Comparison of ENCODE assay signal across 25 cellular contexts in genomic region chr12:45619736-45620135, GRCh38.
"Had no signal": no experiment of that assay in that cellular context is flagged by ENCODE, and none has a peak within 500 bp of the region (broad histone marks: within the 10 kb centered on the region; RNA-seq: fewer than 3 reads in every experiment).

No MANE protein-coding gene starts in this region.

- H3K4me1 ChIP-seq: neural progenitor cell, prostate gland, right lobe of liver, stomach, thyroid gland, upper lobe of left lung, vagina had no signal

- H3K27ac Mint-ChIP-seq: naive B cell; naive thymus-derived CD8-positive, alpha-beta T cell; neural progenitor cell; stimulated activated effector memory CD8-positive, alpha-beta T cell treated with anti-CD3 and anti-CD28 coated beads, Interleukin-12 subunit alpha, Interleukin-12 subunit beta, amount 100 ng/mL, for 72 hours; stimulated activated naive B cell treated with anti-CD40 and anti-IgM and Interleukin-4, amounts not matched to agents 10 μg/mL and 1 μg/mL and 100 μg/mL, for 72 hours; stimulated activated naive CD8-positive, alpha-beta T cell treated with anti-CD3 and anti-CD28 coated beads, Interleukin-15, Interleukin-2, amounts not matched to agents 100 ng/mL and 50 ng/mL, for 24 hours had no signal

- H3K4me1 Mint-ChIP-seq: naive B cell, neural progenitor cell had no signal

- H3K9me3 Mint-ChIP-seq: neural progenitor cell; stimulated activated effector memory CD8-positive, alpha-beta T cell treated with anti-CD3 and anti-CD28 coated beads, Interleukin-12 subunit alpha, Interleukin-12 subunit beta, amount 100 ng/mL, for 72 hours; stimulated activated naive CD8-positive, alpha-beta T cell treated with anti-CD3 and anti-CD28 coated beads, Interleukin-15, Interleukin-2, amounts not matched to agents 100 ng/mL and 50 ng/mL, for 24 hours had no signal

- H3K27me3 ChIP-seq: neural progenitor cell, pancreas, right lobe of liver, sigmoid colon, stomach, thyroid gland, tibial nerve, upper lobe of left lung, vagina had no signal

- H2AFZ ChIP-seq: neural progenitor cell had no signal

- H3K9me3 ChIP-seq: pancreas, prostate gland, right lobe of liver, sigmoid colon, stomach, thoracic aorta, thyroid gland, upper lobe of left lung, vagina had no signal

- H3K4me2 ChIP-seq: neural progenitor cell had no signal

- H3K4me3 Mint-ChIP-seq: naive B cell; naive thymus-derived CD8-positive, alpha-beta T cell; neural progenitor cell; stimulated activated effector memory CD8-positive, alpha-beta T cell treated with anti-CD3 and anti-CD28 coated beads, Interleukin-12 subunit alpha, Interleukin-12 subunit beta, amount 100 ng/mL, for 72 hours; stimulated activated naive B cell treated with anti-CD40 and anti-IgM and Interleukin-4, amounts not matched to agents 10 μg/mL and 1 μg/mL and 100 μg/mL, for 72 hours; stimulated activated naive CD8-positive, alpha-beta T cell treated with anti-CD3 and anti-CD28 coated beads, Interleukin-15, Interleukin-2, amounts not matched to agents 100 ng/mL and 50 ng/mL, for 24 hours had no signal

- H3K36me3 Mint-ChIP-seq: neural progenitor cell; stimulated activated effector memory CD8-positive, alpha-beta T cell treated with anti-CD3 and anti-CD28 coated beads, Interleukin-12 subunit alpha, Interleukin-12 subunit beta, amount 100 ng/mL, for 72 hours; stimulated activated naive B cell treated with anti-CD40 and anti-IgM and Interleukin-4, amounts not matched to agents 10 μg/mL and 1 μg/mL and 100 μg/mL, for 72 hours had no signal

- H3K36me3 ChIP-seq: neural progenitor cell, pancreas, prostate gland, right lobe of liver, sigmoid colon, stomach, thoracic aorta, thyroid gland, tibial nerve, upper lobe of left lung, vagina had no signal

- H3K27ac ChIP-seq: neural progenitor cell, pancreas, prostate gland, right lobe of liver, sigmoid colon, stomach, thoracic aorta, thyroid gland, tibial nerve, upper lobe of left lung, vagina had no signal

- DNase-seq: naive B cell; naive thymus-derived CD8-positive, alpha-beta T cell; occipital lobe; pancreas; right cardiac atrium; right lobe of liver; sigmoid colon; small intestine; stimulated activated CD4-positive, alpha-beta T cell treated with anti-CD3 and anti-CD28 coated beads, Interleukin-15, amount 100 ng/mL, for 24 hours; stimulated activated CD4-positive, alpha-beta T cell treated with anti-CD3 and anti-CD28 coated beads, Interleukin-2, amount 100 ng/mL, for 24 hours; stimulated activated CD4-positive, alpha-beta T cell treated with anti-CD3 and anti-CD28 coated beads, Interleukin-2, amount 100 ng/mL, for 48 hours; stimulated activated CD4-positive, alpha-beta T cell treated with anti-CD3 and anti-CD28 coated beads, Interleukin-4, amount 100 ng/mL, for 24 hours; stimulated activated naive B cell treated with anti-CD40 and anti-IgM and Interleukin-4, amounts not matched to agents 10 μg/mL and 1 μg/mL and 100 μg/mL, for 72 hours; stimulated activated naive CD4-positive, alpha-beta T cell treated with Interleukin-2 at 50 U/mL for 16 hours; stomach; thyroid gland; trophoblast cell had no signal

- H3K4me3 ChIP-seq: neural progenitor cell, pancreas, prostate gland, right lobe of liver, sigmoid colon, stomach, thoracic aorta, thyroid gland, tibial nerve, upper lobe of left lung, vagina had no signal

- ATAC-seq: naive thymus-derived CD8-positive, alpha-beta T cell; pancreas; right cardiac atrium; right lobe of liver; stimulated activated effector memory CD8-positive, alpha-beta T cell treated with anti-CD3 and anti-CD28 coated beads, Interleukin-12 subunit alpha, Interleukin-12 subunit beta, amount 100 ng/mL, for 72 hours; stimulated activated naive B cell treated with anti-CD40 and anti-IgM and Interleukin-4, amounts not matched to agents 10 μg/mL and 1 μg/mL and 100 μg/mL, for 72 hours had no signal
